ENCODE assay signal across 1 cellular context in genomic region chr2:46942143-46942526, GRCh38.
TF ChIP-seq lines count a peak whose summit lies in the region.

No MANE protein-coding gene starts in this region.

TF ChIP-seq in HEK293, 187 proteins besides CTCF, POLR2A, EP300 and RAD21 (continued from another document):
- no peak for TF ChIP-seq ZNF148 (tag by site-specific recombination; IDR thresholded peaks at IDR 0.05; ENCODE audit: borderline replicate concordance)
- TF ChIP-seq HOXC10 (CRISPR knock-in tag; IDR thresholded peaks at IDR 0.05): no peak
- TF ChIP-seq ZNF335 (tag by site-specific recombination; conservative IDR thresholded peaks at IDR 0.05): peak; percentile 57; the same call in 1 of the 2 replicates
- no peak for TF ChIP-seq ZNF596 (tag by site-specific recombination; IDR thresholded peaks at IDR 0.05)
- TF ChIP-seq MEIS1 (CRISPR knock-in tag; IDR thresholded peaks at IDR 0.05; ENCODE audit: borderline replicate concordance): no peak
